ENCODE assay signal across 8 cellular contexts in the genomic region with DNA sequence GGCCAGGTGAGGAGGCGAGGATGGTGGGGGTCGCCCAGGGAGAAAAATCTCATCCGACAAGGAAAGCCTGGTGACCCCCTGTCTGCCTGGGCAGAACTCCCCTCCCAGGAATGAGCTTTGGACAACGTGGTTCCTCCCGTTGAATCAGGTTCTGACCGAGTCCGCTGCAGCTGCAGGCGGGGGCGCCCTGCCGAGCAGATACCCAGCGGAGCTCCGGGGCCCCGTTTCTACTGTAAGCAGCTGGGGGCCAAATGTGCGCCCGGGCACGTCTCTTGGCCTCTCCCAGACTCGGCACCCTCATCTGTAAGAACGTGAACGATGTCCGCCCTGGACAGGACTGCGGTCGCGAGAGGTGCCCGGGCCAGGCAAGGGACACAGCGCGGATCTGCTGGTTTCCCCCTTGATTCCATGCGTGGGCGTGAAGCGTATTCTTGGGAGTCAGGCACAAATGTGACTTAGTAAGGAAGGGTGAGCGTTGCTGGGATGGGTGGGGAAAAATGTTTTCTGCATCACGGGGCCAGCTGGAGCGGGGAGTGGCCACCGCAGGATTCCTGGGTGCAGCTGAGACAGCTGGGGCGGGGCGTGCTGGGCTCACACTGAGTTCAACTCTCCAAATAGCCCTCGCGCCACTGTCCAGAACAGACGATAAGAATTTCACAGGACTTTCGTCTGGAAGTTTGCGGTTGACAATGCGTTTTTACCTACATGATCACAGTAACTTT. TPM values are rescaled to one million over a fixed set of nuclear protein-coding genes. Genes with fewer than 3 reads are reported as not detected.
DNase-seq lines count a peak whose midpoint lies in the region; ATAC-seq, FAIRE-seq and TF ChIP-seq lines count a peak whose summit lies in the region.

No MANE protein-coding gene starts in this region.

- POLR2A ChIA-PET in A549 (lab: Yijun Ruan, JAX): interaction anchor here (0.9 to 1.8 kb wide), 5 partner anchors 9 to 89 kb away, joined by 3 to 8 read pairs (median 6); a partner anchor contains a TSS
- POLR2A ChIA-PET in CD8-positive, alpha-beta memory T cell (lab: Charles Lee): no interaction called here

- TF ChIP-seq CTCF in A549 (IDR thresholded peaks at IDR 0.05) (no peak), LNCaP clone FGC (IDR thresholded peaks at IDR 0.05; ENCODE audit: control insufficient read depth, extremely low read depth, insufficient read depth) (no peak), lower lobe of right lung (IDR thresholded peaks at IDR 0.05) (no peak), type B pancreatic cell (conservative IDR thresholded peaks at IDR 0.05) (no peak)

- H3K27me3 Mint-ChIP-seq in type B pancreatic cell: peaks cover 42% of the 10 kb centered on the region
- H3K27me3 Mint-ChIP-seq in CD8-positive, alpha-beta memory T cell: peaks cover 36 to 37% of the 10 kb centered on the region in 2 donors

- no peak for TF ChIP-seq RAD21 in A549 (conservative IDR thresholded peaks at IDR 0.05 in 1 of 2, IDR thresholded peaks at IDR 0.05 in 1 of 2)

- H3K4me3 Mint-ChIP-seq in type B pancreatic cell: peak overlapping the region; percentile 88
- no peak overlapping the region for H3K4me3 Mint-ChIP-seq in CD8-positive, alpha-beta memory T cell

- H3K36me3 ChIP-seq in ectodermal cell (ENCODE audit: control insufficient read depth, insufficient read depth, low read length) (no peaks in the 10 kb centered on the region), lower lobe of right lung (no peaks in the 10 kb centered on the region)
- H3K36me3 ChIP-seq in CD8-positive, alpha-beta memory T cell (ENCODE audit: insufficient read depth, low read length): no peaks in the 10 kb centered on the region

- 0% methylated on average over 11 of the region's 41 CpGs for WGBS in A549 (ENCODE audit: missing lambda C conversion rate)
- 1% methylated on average over 41 of the region's 41 CpGs for WGBS in ectodermal cell, 2 experiments

- intact Hi-C loops in lower lobe of right lung (cut with DNase I): no loop called here

- ATAC-seq in A549 (peak; percentile 88), lower lobe of right lung (peak; percentile 94 to 95), GM18867 (IDR thresholded peaks at IDR 0.05; ENCODE audit: unreplicated experiment) (no peak)

- no peak for TF ChIP-seq EP300 in A549 (IDR thresholded peaks at IDR 0.05)

- no peaks in the 10 kb centered on the region for H3K9me3 Mint-ChIP-seq in type B pancreatic cell
- no peaks in the 10 kb centered on the region for H3K9me3 Mint-ChIP-seq in CD8-positive, alpha-beta memory T cell

- peak overlapping the region; percentile 97 for H3K4me2 ChIP-seq in A549

- DNase-seq in A549 (ENCODE audit: low read depth in 1 of 2, low spot score in 1 of 2) (peak; percentile 36 to 40), LNCaP clone FGC (ENCODE audit: low read depth) (no peak), lower lobe of right lung (peak; percentile 86), type B pancreatic cell (ENCODE audit: extremely low spot score, unreplicated experiment) (no peak), NCI-H1105 treated with DMSO at 0.1 percent for 48 hours (lab: John Stamatoyannopoulos, UW) (no peak)
- DNase-seq in CD8-positive, alpha-beta memory T cell: no peak

- H3K36me3 Mint-ChIP-seq in type B pancreatic cell: no peaks in the 10 kb centered on the region
- no peaks in the 10 kb centered on the region for H3K36me3 Mint-ChIP-seq in CD8-positive, alpha-beta memory T cell

- peaks cover 16% of the 10 kb centered on the region for H3K4me1 Mint-ChIP-seq in type B pancreatic cell (ENCODE audit: unreplicated experiment)
- no peaks in the 10 kb centered on the region for H3K4me1 Mint-ChIP-seq in CD8-positive, alpha-beta memory T cell

- H3K27me3 ChIP-seq in ectodermal cell (ENCODE audit: control insufficient read depth, insufficient read depth, low read length, poor library complexity, severe bottlenecking) (peaks cover 38% of the 10 kb centered on the region), lower lobe of right lung (ENCODE audit: low read depth) (peaks cover 34% of the 10 kb centered on the region)
- no peaks in the 10 kb centered on the region for H3K27me3 ChIP-seq in CD8-positive, alpha-beta memory T cell (ENCODE audit: insufficient read depth, low read length, poor library complexity, severe bottlenecking)

- H3K4me3 ChIP-seq in A549 (peak overlapping the region; percentile 57), LNCaP clone FGC (ENCODE audit: low read depth, low read length) (peak overlapping the region; percentile 29), ectodermal cell (ENCODE audit: insufficient read depth, low read depth, low read length) (peak overlapping the region; percentile 45), lower lobe of right lung (peak overlapping the region; percentile 48)
- H3K4me3 ChIP-seq in CD8-positive, alpha-beta memory T cell (ENCODE audit: low read length): no peak overlapping the region

- H3K9me3 ChIP-seq in A549: no peaks in the 10 kb centered on the region
- H3K9me3 ChIP-seq in ectodermal cell (ENCODE audit: control insufficient read depth, low read length): no peaks in the 10 kb centered on the region
- no peaks in the 10 kb centered on the region for H3K9me3 ChIP-seq in lower lobe of right lung
- H3K9me3 ChIP-seq in CD8-positive, alpha-beta memory T cell (ENCODE audit: low read length): no peaks in the 10 kb centered on the region

- no peak for TF ChIP-seq POLR2A in A549 (IDR thresholded peaks at IDR 0.05; ENCODE audit: low read length)

- H3K4me1 ChIP-seq in A549 (peaks cover 7% of the 10 kb centered on the region; the same call in 2 of the 3 replicates), ectodermal cell (ENCODE audit: control insufficient read depth, insufficient read depth, low read length) (peaks cover 9% of the 10 kb centered on the region), lower lobe of right lung (peaks cover 15% of the 10 kb centered on the region)
- no peaks in the 10 kb centered on the region for H3K4me1 ChIP-seq in CD8-positive, alpha-beta memory T cell (ENCODE audit: insufficient read depth, low read length)

- H3K27ac ChIP-seq in A549: peak overlapping the region; percentile 66 to 87; a peak in 5 of 6 replicates
- H3K27ac ChIP-seq in ectodermal cell (ENCODE audit: insufficient read depth, low read depth, low read length, poor library complexity, severe bottlenecking): no peak overlapping the region
- peak overlapping the region; percentile 86 for H3K27ac ChIP-seq in lower lobe of right lung
- no peak overlapping the region for H3K27ac ChIP-seq in CD8-positive, alpha-beta memory T cell (ENCODE audit: low read depth, low read length)

- CTCF ChIA-PET in A549 (lab: Yijun Ruan, JAX): interaction anchor here (0.6 to 4.1 kb wide), 6 partner anchors 10 to 788 kb away, joined by 3 to 45 read pairs (median 4); no protein-coding TSS in a partner anchor
- CTCF ChIA-PET in CD8-positive, alpha-beta memory T cell (lab: Charles Lee): interaction anchor here (2.2 kb wide), 1 partner anchor 15 kb away, joined by 7 read pairs; no protein-coding TSS in a partner anchor

- no peak for FAIRE-seq in A549 (lab: Jason Lieb, UNC)

- peak overlapping the region; percentile 94 for H3K27ac Mint-ChIP-seq in type B pancreatic cell
- H3K27ac Mint-ChIP-seq in CD8-positive, alpha-beta memory T cell: no peak overlapping the region

TF ChIP-seq in A549, 52 proteins besides CTCF, POLR2A, EP300 and RAD21:
- TF ChIP-seq, protein P1, sequence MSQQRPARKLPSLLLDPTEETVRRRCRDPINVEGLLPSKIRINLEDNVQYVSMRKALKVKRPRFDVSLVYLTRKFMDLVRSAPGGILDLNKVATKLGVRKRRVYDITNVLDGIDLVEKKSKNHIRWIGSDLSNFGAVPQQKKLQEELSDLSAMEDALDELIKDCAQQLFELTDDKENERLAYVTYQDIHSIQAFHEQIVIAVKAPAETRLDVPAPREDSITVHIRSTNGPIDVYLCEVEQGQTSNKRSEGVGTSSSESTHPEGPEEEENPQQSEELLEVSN (IDR thresholded peaks at IDR 0.05; ENCODE audit: borderline replicate concordance, low read depth): no peak

RNA-seq across cellular contexts. Expression of a gene that starts 20.2 kb away (rescaled TPM):
- polyA plus RNA-seq in A549 (2011; rRNA removed) (83.7 and 88.5 TPM in 2 replicates), A549 (2017; fragmentation: RNase III; extraction: RNeasy Plus Mini Kit Qiagen cat#74134 plus additional on column Dnase treatment) (235 to 259 TPM (median 235 TPM) in 3 replicates)
- polyA plus RNA-seq in A549 (2012; cell fraction: cytosol; rRNA removed): 359 and 471 TPM in 2 replicates
- 409 and 668 TPM in 2 replicates for polyA plus RNA-seq in A549 (2012; cell fraction: nucleus; rRNA removed)
- polyA minus RNA-seq in A549 (2011; rRNA and poly(A)+ RNA removed): 81.7 and 95.6 TPM in 2 replicates
- polyA plus RNA-seq in ectodermal cell (2013, experiment 1 of 4): 103 TPM
- 95.0 TPM for polyA plus RNA-seq in ectodermal cell (2013, experiment 2 of 4)
- polyA plus RNA-seq in ectodermal cell (2013, experiment 3 of 4): 91.9 TPM
- 94.7 TPM for polyA plus RNA-seq in ectodermal cell (2013, experiment 4 of 4)
- total RNA-seq in lower lobe of right lung (92.9 TPM), type B pancreatic cell (ENCODE audit: low replicate concordance) (56.5 and 83.8 TPM in 2 replicates)
- 1 to 10 TPM; 8.8 to 9.1 TPM for total RNA-seq in CD8-positive, alpha-beta memory T cell
- 0.77 TPM for polyA plus RNA-seq in CD8-positive, alpha-beta memory T cell

RNA-seq across cellular contexts. Expression of a gene that starts 33.7 kb away (rescaled TPM):
- polyA plus RNA-seq in A549 (2011; rRNA removed): not detected in 2 replicates
- polyA plus RNA-seq in A549 (2012; cell fraction: cytosol; rRNA removed): not detected in 2 replicates
- not detected in 2 replicates for polyA plus RNA-seq in A549 (2012; cell fraction: nucleus; rRNA removed)
- polyA plus RNA-seq in A549 (2017; fragmentation: RNase III; extraction: RNeasy Plus Mini Kit Qiagen cat#74134 plus additional on column Dnase treatment): not detected in 3 replicates
- not detected in 2 replicates for polyA minus RNA-seq in A549 (2011; rRNA and poly(A)+ RNA removed)
- not detected for polyA plus RNA-seq in ectodermal cell (2013, experiment 1 of 4)
- not detected for polyA plus RNA-seq in ectodermal cell (2013, experiment 2 of 4)
- not detected for polyA plus RNA-seq in ectodermal cell (2013, experiment 3 of 4)
- polyA plus RNA-seq in ectodermal cell (2013, experiment 4 of 4): not detected
- not detected for total RNA-seq in lower lobe of right lung
- not detected in 2 replicates for total RNA-seq in type B pancreatic cell (ENCODE audit: low replicate concordance)
- not detected for total RNA-seq in CD8-positive, alpha-beta memory T cell
- polyA plus RNA-seq in CD8-positive, alpha-beta memory T cell: not detected

Comparison
In these comparisons a context has a peak if more than half of its experiments do, and no peak if none do; other contexts are left out.
1. DNase-seq: peak in A549 (2 of 2) and lower lobe of right lung (single experiment); none in LNCaP clone FGC (single experiment), type B pancreatic cell (single experiment), NCI-H1105 treated with DMSO at 0.1 percent for 48 hours (single experiment) and CD8-positive, alpha-beta memory T cell (0 of 5).
2. H3K27ac ChIP-seq: peak in A549 (2 of 2) and lower lobe of right lung (single experiment); none in ectodermal cell (single experiment) and CD8-positive, alpha-beta memory T cell (single experiment).